Comparison of ENCODE assay signal across 1 cellular context in genomic region chr7:96709381-96710228, GRCh38.
TF ChIP-seq lines count a peak whose summit lies in the region.

Gene SEM1 (minus strand): TSS chr7:96709846. CDS start chr7:96709763, 83 bp downstream.

TF ChIP-seq in K562, 482 proteins besides CTCF, POLR2A, EP300 and RAD21 (continued from another document and continues in another):
- no peak for TF ChIP-seq RERE (CRISPR knock-in tag; IDR thresholded peaks at IDR 0.05; ENCODE audit: borderline replicate concordance)
- TF ChIP-seq ZNF699 (CRISPR knock-in tag; IDR thresholded peaks at IDR 0.05; ENCODE audit: insufficient replicate concordance) = no peak
- no peak for TF ChIP-seq ZNF740 (CRISPR knock-in tag; IDR thresholded peaks at IDR 0.05)
- no peak for TF ChIP-seq ZNF740 (tag; IDR thresholded peaks at IDR 0.05)
- no peak for TF ChIP-seq THRAP3 (IDR thresholded peaks at IDR 0.05; ENCODE audit: borderline replicate concordance)
- TF ChIP-seq SETDB1 (IDR thresholded peaks at IDR 0.05; ENCODE audit: low read length) = no peak
- no peak for TF ChIP-seq ETV6 (IDR thresholded peaks at IDR 0.05; ENCODE audit: borderline replicate concordance in 1 of 2, low read depth in 2 of 2, low read length in 1 of 2)
- no peak for TF ChIP-seq ETV6 (CRISPR knock-in tag; IDR thresholded peaks at IDR 0.05; ENCODE audit: borderline replicate concordance)
- peak; percentile 62; the same call in 1 of the 2 replicates for TF ChIP-seq ZNF12 (CRISPR knock-in tag; IDR thresholded peaks at IDR 0.05)
- TF ChIP-seq MLLT1 (IDR thresholded peaks at IDR 0.05) = no peak
- peak; percentile 70 for TF ChIP-seq HDAC2 (IDR thresholded peaks at IDR 0.05)
- TF ChIP-seq MXD1 (CRISPR knock-in tag; IDR thresholded peaks at IDR 0.05; ENCODE audit: borderline replicate concordance, poor library complexity, severe bottlenecking) = no peak
- no peak for TF ChIP-seq MYBL2 (IDR thresholded peaks at IDR 0.05; ENCODE audit: low read depth)
- TF ChIP-seq MYBL2 (CRISPR knock-in tag; IDR thresholded peaks at IDR 0.05; ENCODE audit: borderline replicate concordance) = no peak
- no peak for TF ChIP-seq ZNF239 (CRISPR knock-in tag; IDR thresholded peaks at IDR 0.05)
- TF ChIP-seq ZNF431 (CRISPR knock-in tag; IDR thresholded peaks at IDR 0.05) = no peak
- no peak for TF ChIP-seq AFF4 (CRISPR knock-in tag; IDR thresholded peaks at IDR 0.05)
- 0 out of 4 replicates have a peak, but pooled peaks of 1 of the 2 experiments have one; percentile 42 for TF ChIP-seq TBL1XR1 (IDR thresholded peaks at IDR 0.05; ENCODE audit: low read length in 2 of 2)
- TF ChIP-seq UBTF (IDR thresholded peaks at IDR 0.05; ENCODE audit: borderline replicate concordance in 1 of 2, low read depth in 2 of 2, low read length in 2 of 2) = peak in 1 of 2 experiments; percentile 68; a peak in 1 of 4 replicates
- no peak for TF ChIP-seq ADNP (tag; IDR thresholded peaks at IDR 0.05)
- no peak for TF ChIP-seq KDM2B (CRISPR knock-in tag; IDR thresholded peaks at IDR 0.05)
- TF ChIP-seq HES1 (IDR thresholded peaks at IDR 0.05; ENCODE audit: low read depth) = no peak
- TF ChIP-seq CC2D1A (IDR thresholded peaks at IDR 0.05) = 0 out of 2 replicates have a peak, but pooled peaks have one; percentile 29
- no peak for TF ChIP-seq ILK (tag; IDR thresholded peaks at IDR 0.05; ENCODE audit: borderline replicate concordance, low read depth)
- TF ChIP-seq ZNF644 (tag; IDR thresholded peaks at IDR 0.05; ENCODE audit: low read depth) = no peak
- no peak for TF ChIP-seq POLR3A (IDR thresholded peaks at IDR 0.05; ENCODE audit: borderline replicate concordance, extremely low read depth, insufficient read depth, insufficient read length)
- peak; percentile 28 for TF ChIP-seq FIP1L1 (IDR thresholded peaks at IDR 0.05; ENCODE audit: low read depth, low read length, poor library complexity, severe bottlenecking)
- no peak for TF ChIP-seq NR4A1 (CRISPR knock-in tag; IDR thresholded peaks at IDR 0.05)
- no peak for TF ChIP-seq NR4A1 (tag; IDR thresholded peaks at IDR 0.05)
- TF ChIP-seq GTF2B (IDR thresholded peaks at IDR 0.05; ENCODE audit: extremely low read depth, insufficient read length) = no peak
- TF ChIP-seq ZNF324 (CRISPR knock-in tag; IDR thresholded peaks at IDR 0.05) = no peak
- TF ChIP-seq POLR2AphosphoS2 (IDR thresholded peaks at IDR 0.05; ENCODE audit: low read length) = no peak; the same call in 1 of the 2 replicates
- no peak for TF ChIP-seq SNAPC5 (CRISPR knock-in tag; IDR thresholded peaks at IDR 0.05)
- no peak for TF ChIP-seq FOS (IDR thresholded peaks at IDR 0.05; ENCODE audit: extremely low read depth, insufficient read length)
- TF ChIP-seq RBM34 (IDR thresholded peaks at IDR 0.05; ENCODE audit: borderline replicate concordance, insufficient read depth, low read length) = no peak
- TF ChIP-seq POU5F1 (IDR thresholded peaks at IDR 0.05; ENCODE audit: borderline replicate concordance, low read depth, low read length, partially characterized antibody) = no peak
- TF ChIP-seq JUND (IDR thresholded peaks at IDR 0.05; ENCODE audit: borderline replicate concordance, low read depth, low read length) = peak; percentile 62
- peak; percentile 14; the same call in 1 of the 3 replicates for TF ChIP-seq JUND (tag; IDR thresholded peaks at IDR 0.05; ENCODE audit: borderline replicate concordance, low read depth, low read length)
- peak; percentile 84 for TF ChIP-seq TAF7 (tag; IDR thresholded peaks at IDR 0.05)
- TF ChIP-seq ARID3A (IDR thresholded peaks at IDR 0.05; ENCODE audit: borderline replicate concordance, low read depth, low read length) = no peak
- peak; percentile 76 for TF ChIP-seq BRD4 (IDR thresholded peaks at IDR 0.05)
- TF ChIP-seq CREB3L1 (IDR thresholded peaks at IDR 0.05; ENCODE audit: borderline replicate concordance, low read depth) = peak; percentile 91
- TF ChIP-seq RBM22 (IDR thresholded peaks at IDR 0.05; ENCODE audit: low read depth, low read length, poor library complexity, severe bottlenecking) = peak; percentile 75
